17 cellular contexts compared by ENCODE assay signal in genomic region chr6:69994251-69994650, GRCh38.
A peak's percentile ranks its signal among the peaks of the same experiment; 100 is the strongest.
DNase-seq lines count a peak whose midpoint lies in the region; ATAC-seq lines count a peak whose summit lies in the region.
"Had no signal": no experiment of that assay in that cellular context is flagged by ENCODE, and none has a peak within 500 bp of the region (broad histone marks: within the 10 kb centered on the region; RNA-seq: fewer than 3 reads in every experiment).

No MANE protein-coding gene starts in this region.

- no peak overlapping the region for H2AK5ac ChIP-seq in mesenchymal stem cell (ENCODE audit: low read length, severe bottlenecking)

- H3K4me3 ChIP-seq in adipocyte (ENCODE audit: low read length), result no peak overlapping the region
- H3K4me3 ChIP-seq in mesenchymal stem cell (ENCODE audit: insufficient read depth in 1 of 2, low read depth in 1 of 2, low read length in 2 of 2), result no peak overlapping the region
- H3K4me3 ChIP-seq: GM23338, K562 had no signal

- no peak overlapping the region for H4K8ac ChIP-seq in mesenchymal stem cell (ENCODE audit: low read length)

- DNase-seq in DMS53 (lab: John Stamatoyannopoulos, UW), result peak; percentile 31
- DNase-seq in DMS53 treated with DMSO at 0.1 percent for 48 hours (lab: John Stamatoyannopoulos, UW; ENCODE audit: unreplicated experiment), result no peak
- DNase-seq in adipocyte (ENCODE audit: low read depth), result peak; percentile 21
- peak; percentile 40 for DNase-seq in mesenchymal stem cell
- no peak for DNase-seq in retina
- DNase-seq in stimulated activated CD4-positive, alpha-beta T cell treated with anti-CD3 and anti-CD28 coated beads, Interleukin-15, amount 100 ng/mL, for 24 hours, result no peak
- no peak for DNase-seq in AML-193 (lab: John Stamatoyannopoulos, UW)
- DNase-seq: DMS79, GDM1, NCI-H1092, NCI-H226, NCI-H526, OCI-M1 had no signal

- no peak overlapping the region for H2BK12ac ChIP-seq in mesenchymal stem cell (ENCODE audit: low read length in 2 of 2)

- H3K9me3 ChIP-seq in adipocyte (ENCODE audit: control insufficient read depth, low read length) (no peaks in the 10 kb centered on the region), mesenchymal stem cell (ENCODE audit: control insufficient read depth, low read length) (no peaks in the 10 kb centered on the region)

- H3K9ac ChIP-seq in adipocyte (ENCODE audit: low read length) (no peak overlapping the region), mesenchymal stem cell (ENCODE audit: low read length) (no peak overlapping the region)

- no peaks in the 10 kb centered on the region for H3K79me1 ChIP-seq in mesenchymal stem cell (replicated peaks; ENCODE audit: low read length, poor library complexity, severe bottlenecking)

- H4K91ac ChIP-seq in mesenchymal stem cell (ENCODE audit: low read length), result no peak overlapping the region

- H3K36me3 ChIP-seq in adipocyte (ENCODE audit: control insufficient read depth, insufficient read depth, low read length, severe bottlenecking), result no peaks in the 10 kb centered on the region
- no peaks in the 10 kb centered on the region for H3K36me3 ChIP-seq in mesenchymal stem cell (ENCODE audit: control insufficient read depth in 1 of 2, insufficient read depth in 2 of 2, low read depth in 1 of 2, low read length in 2 of 2)

- H3K4me2 ChIP-seq in mesenchymal stem cell (ENCODE audit: low read length, poor library complexity, severe bottlenecking), result no peak overlapping the region
- H3K4me2 ChIP-seq: GM23338 had no signal

- no peak overlapping the region for H2BK5ac ChIP-seq in mesenchymal stem cell (ENCODE audit: low read depth, low read length, poor library complexity, severe bottlenecking)

- H3K4ac ChIP-seq in mesenchymal stem cell (ENCODE audit: low read depth in 1 of 2, low read length in 2 of 2), result no peak overlapping the region

- H3K27me3 ChIP-seq in adipocyte (replicated peaks; ENCODE audit: control insufficient read depth, insufficient read depth, low read length) (no peaks in the 10 kb centered on the region), mesenchymal stem cell (ENCODE audit: control insufficient read depth in 1 of 2, insufficient read depth in 1 of 2, low read length in 2 of 2) (peaks cover 0 to 4% of the 10 kb centered on the region in 2 experiments)

- no peak overlapping the region for H3K23ac ChIP-seq in mesenchymal stem cell (ENCODE audit: low read length in 2 of 2)

- no peak overlapping the region for H2BK15ac ChIP-seq in mesenchymal stem cell (ENCODE audit: low read depth, poor library complexity, severe bottlenecking)

- no peaks in the 10 kb centered on the region for H3K4me1 ChIP-seq in adipocyte (ENCODE audit: control insufficient read depth, insufficient read depth, low read length)
- H3K4me1 ChIP-seq in mesenchymal stem cell (ENCODE audit: control insufficient read depth, insufficient read depth, low read depth, low read length), result no peaks in the 10 kb centered on the region

- H3K14ac ChIP-seq in mesenchymal stem cell (ENCODE audit: low read length in 2 of 2), result no peak overlapping the region

- H3K27ac ChIP-seq in mesenchymal stem cell (ENCODE audit: low read length, poor library complexity, severe bottlenecking), result no peak overlapping the region
- H3K27ac ChIP-seq: 22Rv1 had no signal

- no peak for ATAC-seq in GM21515 (IDR thresholded peaks at IDR 0.05; ENCODE audit: unreplicated experiment)
- ATAC-seq: GM23338, K562 had no signal

- no peak overlapping the region for H3K18ac ChIP-seq in mesenchymal stem cell (ENCODE audit: low read depth in 1 of 2, low read length in 2 of 2)

- 35% methylated on average over 2 of the region's 2 CpGs for WGBS in mesenchymal stem cell

- H2BK120ac ChIP-seq in mesenchymal stem cell (ENCODE audit: low read depth, low read length), result no peak overlapping the region

- H2AFZ ChIP-seq in mesenchymal stem cell (ENCODE audit: low read depth, low read length), result no peak overlapping the region
- H2AFZ ChIP-seq: GM23338 had no signal

Comparison
In these comparisons a context has a peak if more than half of its experiments do, and no peak if none do; other contexts are left out.
1. DNase-seq: peak in DMS53 (single experiment), adipocyte (single experiment) and mesenchymal stem cell (single experiment); none in DMS53 treated with DMSO at 0.1 percent for 48 hours (single experiment), retina (single experiment), stimulated activated CD4-positive, alpha-beta T cell treated with anti-CD3 and anti-CD28 coated beads, Interleukin-15, amount 100 ng/mL, for 24 hours (single experiment) and AML-193 (0 of 2).